In the genomic region with DNA sequence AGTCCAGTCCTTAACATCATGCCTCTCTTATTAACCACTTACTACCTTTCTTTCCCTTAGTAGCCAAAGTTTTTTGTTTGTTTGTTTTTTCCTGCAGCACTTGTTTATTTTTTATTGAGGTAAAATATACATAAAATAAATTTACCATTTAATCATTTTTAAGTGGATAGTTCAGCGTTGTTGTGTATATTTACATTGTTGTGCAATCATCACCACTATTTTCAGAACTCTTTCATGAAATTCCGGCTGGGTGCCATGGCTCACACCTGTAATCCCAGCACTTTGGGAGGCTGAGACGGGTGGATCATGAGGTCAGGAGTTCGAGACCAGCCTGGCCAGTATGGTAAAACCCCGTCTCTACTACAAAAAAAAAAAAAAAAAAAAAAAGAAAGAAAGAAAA, we compare ENCODE assay signal across 4 cellular contexts.
A peak's percentile ranks its signal among the peaks of the same experiment; 100 is the strongest.
TF ChIP-seq lines count a peak whose summit lies in the region.

No MANE protein-coding gene starts in this region.

TF ChIP-seq in HepG2, 621 proteins besides CTCF, POLR2A, EP300 and RAD21:
- TF ChIP-seq PLRG1 (conservative IDR thresholded peaks at IDR 0.05), result no peak
- TF ChIP-seq CEBPB (IDR thresholded peaks at IDR 0.05; ENCODE audit: borderline replicate concordance, low read depth, low read length), result peak; percentile 77

TF ChIP-seq in IMR-90, 13 proteins besides CTCF, POLR2A, EP300 and RAD21:
- TF ChIP-seq NFE2L2 (IDR thresholded peaks at IDR 0.05; ENCODE audit: low read depth, low read length) (no peak), CEBPB (IDR thresholded peaks at IDR 0.05; ENCODE audit: low read depth, low read length) (peak; percentile 59)

TF ChIP-seq in K562, 482 proteins besides CTCF, POLR2A, EP300 and RAD21:
- TF ChIP-seq RBM34 (IDR thresholded peaks at IDR 0.05; ENCODE audit: borderline replicate concordance, insufficient read depth, low read length) (no peak), MTA2 (IDR thresholded peaks at IDR 0.05; ENCODE audit: low read depth) (no peak), CEBPB (tag; IDR thresholded peaks at IDR 0.05) (0 out of 2 replicates have a peak, but pooled peaks have one; percentile 16), ZNF347 (CRISPR knock-in tag; IDR thresholded peaks at IDR 0.05; ENCODE audit: low read depth) (no peak), CEBPG (CRISPR knock-in tag; IDR thresholded peaks at IDR 0.05) (no peak), CEBPG (tag; conservative IDR thresholded peaks at IDR 0.05 in 1 of 2, IDR thresholded peaks at IDR 0.05 in 1 of 2) (0 out of 4 replicates have a peak, but pooled peaks of 1 of the 2 experiments have one; percentile 47), NR4A1 (CRISPR knock-in tag; IDR thresholded peaks at IDR 0.05) (no peak), NR4A1 (tag; IDR thresholded peaks at IDR 0.05) (no peak), NCOR1 (IDR thresholded peaks at IDR 0.05) (no peak)

TF ChIP-seq in neural cell, 6 proteins besides CTCF, POLR2A, EP300 and RAD21:
- TF ChIP-seq TAF1 (IDR thresholded peaks at IDR 0.05; ENCODE audit: low read depth), result no peak
